1 cellular context compared by ENCODE assay signal in genomic region chr14:22097606-22098292, GRCh38.
TF ChIP-seq lines count a peak whose summit lies in the region.

No MANE protein-coding gene starts in this region.

TF ChIP-seq in SK-N-SH, 30 proteins besides CTCF, POLR2A, EP300 and RAD21 (continued from another document):
- TF ChIP-seq MAX (IDR thresholded peaks at IDR 0.05; ENCODE audit: low read depth) (no peak), MXI1 (IDR thresholded peaks at IDR 0.05; ENCODE audit: low read depth, low read length) (no peak), EZH2phosphoT487 (IDR thresholded peaks at IDR 0.05; ENCODE audit: borderline replicate concordance, low read depth) (no peak), TAF1 (IDR thresholded peaks at IDR 0.05; ENCODE audit: borderline replicate concordance, low read depth, low read length) (no peak), GABPA (IDR thresholded peaks at IDR 0.05; ENCODE audit: low read depth) (no peak), NFIC (IDR thresholded peaks at IDR 0.05; ENCODE audit: borderline replicate concordance) (no peak)
